In genomic region chr1:5979536-5980313, GRCh38 we compare ENCODE assay signal across 20 cellular contexts. TPM values are rescaled to one million over a fixed set of nuclear protein-coding genes. Genes with fewer than 3 reads are reported as not detected.
DNase-seq lines count a peak whose midpoint lies in the region; ATAC-seq and TF ChIP-seq lines count a peak whose summit lies in the region.
"Had no signal": no experiment of that assay in that cellular context is flagged by ENCODE, and none has a peak within 500 bp of the region (broad histone marks: within the 10 kb centered on the region; RNA-seq: fewer than 3 reads in every experiment).

No MANE protein-coding gene starts in this region.

- no peaks in the 10 kb centered on the region for H3K27me3 ChIP-seq in SJCRH30
- H3K27me3 ChIP-seq: right atrium auricular region, vagina had no signal

- TF ChIP-seq CTCF in chondrocyte (IDR thresholded peaks at IDR 0.05), result no peak
- TF ChIP-seq CTCF in nephron progenitor cell (IDR thresholded peaks at IDR 0.05), result no peak

- DNase-seq in cardiac septum (ENCODE audit: low spot score), result peak; percentile 50
- no peak for DNase-seq in Right ventricle myocardium superior
- peak; percentile 68 for DNase-seq in chondrocyte (ENCODE audit: low spot score)
- DNase-seq in nephron progenitor cell, result no peak
- DNase-seq in SJCRH30, result no peak
- no peak for DNase-seq in activated CD4-positive, alpha-beta T cell treated with anti-CD3 and anti-CD28 coated beads for 1 hour
- DNase-seq: activated CD4-positive, alpha-beta memory T cell treated with anti-CD3 and anti-CD28 coated beads, Interleukin-2, amount 10 ng/mL, durations not matched to agents 7 days and 5 days; activated naive CD4-positive, alpha-beta T cell treated with anti-CD3 and anti-CD28 coated beads, Interleukin-2, amount 50 U/mL, for 16 hours; activated T-cell treated with anti-CD3 and anti-CD28 coated beads, Interleukin-2, amount 50 U/mL, for 4 hours; DMS 273 treated with DMSO at 0.1 percent for 48 hours; immature natural killer cell; MM.1S; stimulated activated CD4-positive, alpha-beta T cell treated with anti-CD3 and anti-CD28 coated beads, Interleukin-15, amount 100 ng/mL, for 24 hours; substantia nigra had no signal

- H3K9me3 Mint-ChIP-seq in chondrocyte (ENCODE audit: low read depth) (no peaks in the 10 kb centered on the region), nephron progenitor cell (peaks cover 4% of the 10 kb centered on the region)
- H3K9me3 Mint-ChIP-seq: activated T-cell treated with anti-CD3 and anti-CD28 coated beads, Interleukin-2, amount 50 U/mL, for 4 hours; immature natural killer cell had no signal

- peaks cover 8% of the 10 kb centered on the region for H3K36me3 Mint-ChIP-seq in chondrocyte (ENCODE audit: low read depth)
- H3K36me3 Mint-ChIP-seq in nephron progenitor cell (ENCODE audit: low read depth), result peaks cover 20% of the 10 kb centered on the region

- H3K27me3 Mint-ChIP-seq in chondrocyte (ENCODE audit: low read depth) (no peaks in the 10 kb centered on the region), nephron progenitor cell (ENCODE audit: low read depth, poor library complexity) (no peaks in the 10 kb centered on the region)
- H3K27me3 Mint-ChIP-seq: activated CD4-positive, alpha-beta memory T cell treated with anti-CD3 and anti-CD28 coated beads, Interleukin-2, amount 10 ng/mL, durations not matched to agents 7 days and 5 days had no signal

- no peaks in the 10 kb centered on the region for H3K4me1 ChIP-seq in SJCRH30
- H3K4me1 ChIP-seq: vagina had no signal

- no peaks in the 10 kb centered on the region for H3K9me3 ChIP-seq in SJCRH30 (replicated peaks)
- H3K9me3 ChIP-seq: right atrium auricular region, vagina had no signal

- no peak overlapping the region for H3K27ac ChIP-seq in SJCRH30
- H3K27ac ChIP-seq: HL-60, right atrium auricular region, vagina, VCaP had no signal

- no peak for ATAC-seq in Right ventricle myocardium superior (ENCODE audit: poor library complexity)
- no peak for ATAC-seq in GM19351 (IDR thresholded peaks at IDR 0.05; ENCODE audit: unreplicated experiment)
- ATAC-seq in HG02973 (IDR thresholded peaks at IDR 0.05; ENCODE audit: unreplicated experiment), result no peak
- ATAC-seq: activated T-cell treated with anti-CD3 and anti-CD28 coated beads, Interleukin-2, amount 50 U/mL, for 4 hours had no signal

- H3K36me3 ChIP-seq in SJCRH30, result no peaks in the 10 kb centered on the region

- peaks cover 9% of the 10 kb centered on the region for H3K4me1 Mint-ChIP-seq in chondrocyte (ENCODE audit: low read depth)
- H3K4me1 Mint-ChIP-seq in nephron progenitor cell, result peaks cover 56% of the 10 kb centered on the region

- H3K27ac Mint-ChIP-seq in chondrocyte (ENCODE audit: unreplicated experiment) (no peak overlapping the region), nephron progenitor cell (peak overlapping the region; percentile 66)

- H3K4me3 Mint-ChIP-seq in chondrocyte (ENCODE audit: unreplicated experiment) (no peak overlapping the region), nephron progenitor cell (peak overlapping the region; percentile 26)
- H3K4me3 Mint-ChIP-seq: activated CD4-positive, alpha-beta memory T cell treated with anti-CD3 and anti-CD28 coated beads, Interleukin-2, amount 10 ng/mL, durations not matched to agents 7 days and 5 days; activated T-cell treated with anti-CD3 and anti-CD28 coated beads, Interleukin-2, amount 50 U/mL, for 4 hours; immature natural killer cell had no signal

- intact Hi-C loops in cardiac septum (cut with DNase I) (loop anchor here (5.0 to 10.0 kb wide), 2 partner anchors 467 to 1325 kb away; partner anchors contain the start of gene AJAP1), Right ventricle myocardium superior (cut with DNase I) (loop anchor here (5.0 kb wide), 1 partner anchor 467 kb away; no protein-coding TSS in a partner anchor)

- H3K4me3 ChIP-seq in SJCRH30, result no peak overlapping the region
- H3K4me3 ChIP-seq: right atrium auricular region, vagina had no signal

RNA-seq across cellular contexts. Expression of gene NPHP4, which starts 12.5 kb away (rescaled TPM):
- total RNA-seq in cardiac septum (6.6 TPM), Right ventricle myocardium superior (4.3 TPM), chondrocyte (7.6 to 11.9 TPM (median 8.7 TPM) in 3 replicates)
- 6.4 and 7.3 TPM in 2 replicates for total RNA-seq in SJCRH30 (2014; rRNA removed; shearing (Covaris generic))

Comparison
In these comparisons a context has a peak if more than half of its experiments do, and no peak if none do; other contexts are left out.
1. DNase-seq: peak in cardiac septum (single experiment) and chondrocyte (single experiment); none in Right ventricle myocardium superior (single experiment), nephron progenitor cell (single experiment), SJCRH30 (0 of 2) and activated CD4-positive, alpha-beta T cell treated with anti-CD3 and anti-CD28 coated beads for 1 hour (single experiment).